Comparison of ENCODE assay signal across 15 cellular contexts in the genomic region with DNA sequence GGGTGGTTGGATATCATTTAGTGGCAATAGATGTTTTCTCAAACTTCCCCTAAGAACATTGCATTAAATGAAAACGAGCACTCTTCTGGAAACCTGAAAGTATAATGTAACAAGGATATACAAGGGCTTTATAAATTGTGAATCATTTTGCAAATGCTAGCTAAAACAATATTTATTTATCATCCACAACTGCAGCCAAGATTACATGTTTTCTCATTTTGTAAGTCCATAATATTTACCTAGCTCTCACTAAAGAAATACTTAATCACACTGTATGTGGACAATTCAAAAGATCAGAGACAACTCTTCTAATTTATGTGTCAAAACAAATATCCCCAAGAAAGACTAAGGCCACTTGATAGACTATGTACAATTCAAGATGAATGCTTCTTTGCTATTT.
DNase-seq lines count a peak whose midpoint lies in the region; ATAC-seq and TF ChIP-seq lines count a peak whose summit lies in the region.
"Had no signal": no experiment of that assay in that cellular context is flagged by ENCODE, and none has a peak within 500 bp of the region (broad histone marks: within the 10 kb centered on the region; RNA-seq: fewer than 3 reads in every experiment).

No MANE protein-coding gene starts in this region.

- H3K4me2 ChIP-seq in PC-9 (0 out of 2 replicates have a peak overlapping the region, but pooled peaks have one; percentile 60), osteoblast (ENCODE audit: insufficient read depth, low read length) (no peak overlapping the region), smooth muscle cell (no peak overlapping the region)
- H3K4me2 ChIP-seq: BLaER1, GM23338 had no signal

- H2AFZ ChIP-seq in PC-9 (no peak overlapping the region), osteoblast (ENCODE audit: low read length) (no peak overlapping the region), smooth muscle cell (ENCODE audit: low read depth) (no peak overlapping the region)
- H2AFZ ChIP-seq: GM23338 had no signal

- CTCF ChIA-PET in PC-9 (lab: Charles Lee), result no interaction called here

- 100% methylated on average over 1 of the region's 1 CpG for WGBS in smooth muscle cell (ENCODE audit: low lambda C conversion rate)

- no peak overlapping the region for H3K4me3 ChIP-seq in LNCaP clone FGC (ENCODE audit: low read depth, low read length)
- no peak overlapping the region for H3K4me3 ChIP-seq in PC-9
- H3K4me3 ChIP-seq in osteoblast (ENCODE audit: insufficient read depth, low read length), result no peak overlapping the region
- no peak overlapping the region for H3K4me3 ChIP-seq in smooth muscle cell
- H3K4me3 ChIP-seq: A549, BLaER1, GM23338 had no signal

- no peaks in the 10 kb centered on the region for H3K9me2 ChIP-seq in PC-9 (ENCODE audit: insufficient read depth)

- intact Hi-C loops in PC-9 (cut with micrococcal nuclease; ENCODE audit: unreplicated experiment), result loop anchor here (1.0 kb wide), 1 partner anchor 26 kb away; no protein-coding TSS in a partner anchor

- H3K79me2 ChIP-seq in PC-9 (ENCODE audit: low read depth) (no peaks in the 10 kb centered on the region), osteoblast (ENCODE audit: insufficient read depth, low read length) (no peaks in the 10 kb centered on the region), smooth muscle cell (ENCODE audit: low read depth) (no peaks in the 10 kb centered on the region)

- no TSS peak for BruUV-seq in PC-9 (replicated peaks; lab: Mats Ljungman, UMichigan)

- ATAC-seq in GM19395 (IDR thresholded peaks at IDR 0.05; ENCODE audit: unreplicated experiment), result no peak
- ATAC-seq: A549, GM23338, HepG2 had no signal

- no peak overlapping the region for H3K9ac ChIP-seq in smooth muscle cell (ENCODE audit: low read depth)
- H3K9ac ChIP-seq: BLaER1 had no signal

- H3K36me3 ChIP-seq in PC-9 (ENCODE audit: low read depth), result no peaks in the 10 kb centered on the region
- H3K36me3 ChIP-seq in osteoblast (ENCODE audit: insufficient read depth, low read length), result no peaks in the 10 kb centered on the region
- no peaks in the 10 kb centered on the region for H3K36me3 ChIP-seq in smooth muscle cell (ENCODE audit: low read depth)
- H3K36me3 ChIP-seq: BLaER1 had no signal

- 0 out of 2 replicates have a peak, but pooled peaks cover 5% of the 10 kb centered on the region for H3K9me3 ChIP-seq in PC-9 (ENCODE audit: insufficient read depth, low read depth)
- H3K9me3 ChIP-seq in osteoblast (ENCODE audit: low read depth, low read length), result no peaks in the 10 kb centered on the region
- no peaks in the 10 kb centered on the region for H3K9me3 ChIP-seq in smooth muscle cell (replicated peaks; ENCODE audit: low read depth)
- H3K9me3 ChIP-seq: A549, BLaER1 had no signal

- POLR2A ChIA-PET in PC-9 (lab: Charles Lee; ENCODE audit: unreplicated experiment), result interaction anchor here (0.5 to 0.6 kb wide), 2 partner anchors 14 to 434 kb away, joined by 8 to 13 read pairs; no protein-coding TSS in a partner anchor

- H3F3A ChIP-seq in PC-9 (ENCODE audit: insufficient read depth, low read depth) (peaks cover 9% of the 10 kb centered on the region), smooth muscle cell (ENCODE audit: low read depth) (no peaks in the 10 kb centered on the region)

- H3K27me3 ChIP-seq in PC-9 (ENCODE audit: insufficient read depth, low read depth) (no peaks in the 10 kb centered on the region), osteoblast (ENCODE audit: insufficient read depth, low read length) (no peaks in the 10 kb centered on the region), smooth muscle cell (ENCODE audit: low read depth) (no peaks in the 10 kb centered on the region)
- H3K27me3 ChIP-seq: BLaER1 had no signal

- no peak for TF ChIP-seq CTCF in LNCaP clone FGC (IDR thresholded peaks at IDR 0.05; ENCODE audit: control insufficient read depth, extremely low read depth, insufficient read depth)
- TF ChIP-seq CTCF in PC-9 (conservative IDR thresholded peaks at IDR 0.05), result no peak
- TF ChIP-seq CTCF in osteoblast (IDR thresholded peaks at IDR 0.05; ENCODE audit: extremely low read depth, low read depth, low read length), result no peak
- TF ChIP-seq CTCF in smooth muscle cell (IDR thresholded peaks at IDR 0.05; ENCODE audit: borderline replicate concordance, insufficient read depth, poor library complexity, severe bottlenecking), result no peak

- H4K20me1 ChIP-seq in PC-9 (ENCODE audit: insufficient read depth) (no peaks in the 10 kb centered on the region), osteoblast (ENCODE audit: insufficient read depth, low read length) (no peaks in the 10 kb centered on the region), smooth muscle cell (ENCODE audit: low read depth) (no peaks in the 10 kb centered on the region)
- H4K20me1 ChIP-seq: BLaER1 had no signal

- H3K27ac ChIP-seq in PC-9 (peak overlapping the region; percentile 65; the same call in 1 of the 2 replicates), osteoblast (ENCODE audit: low read depth, low read length) (peak overlapping the region; percentile 85), smooth muscle cell (ENCODE audit: low read depth) (no peak overlapping the region)
- H3K27ac ChIP-seq: 22Rv1, BLaER1 had no signal

- H3K4me1 ChIP-seq in PC-9 (replicated peaks; ENCODE audit: insufficient read depth), result peaks cover 25% of the 10 kb centered on the region
- peaks cover 44% of the 10 kb centered on the region for H3K4me1 ChIP-seq in osteoblast (ENCODE audit: insufficient read depth, low read length)
- no peaks in the 10 kb centered on the region for H3K4me1 ChIP-seq in smooth muscle cell (ENCODE audit: low read depth)
- H3K4me1 ChIP-seq: BLaER1 had no signal

- DNase-seq in DMS53 treated with DMSO at 0.1 percent for 48 hours (lab: John Stamatoyannopoulos, UW; ENCODE audit: unreplicated experiment) (peak; percentile 21), DMS53 (lab: John Stamatoyannopoulos, UW) (no peak), LNCaP clone FGC (ENCODE audit: low read depth) (peak; percentile 31), PC-9 (no peak), osteoblast (ENCODE audit: insufficient read length, low spot score, missing footprints) (no peak), smooth muscle cell (lab: John Stamatoyannopoulos, UW; ENCODE audit: unreplicated experiment) (no peak), NCI-H526 treated with DMSO at 0.1 percent for 48 hours (lab: John Stamatoyannopoulos, UW) (no peak)
- DNase-seq: CD4-positive, alpha-beta memory T cell; HCEC 1CT had no signal

Comparison
In these comparisons a context has a peak if more than half of its experiments do, and no peak if none do; other contexts are left out.
1. DNase-seq: peak in DMS53 treated with DMSO at 0.1 percent for 48 hours (single experiment) and LNCaP clone FGC (single experiment); none in DMS53 (single experiment), PC-9 (0 of 2), osteoblast (single experiment), smooth muscle cell (single experiment) and NCI-H526 treated with DMSO at 0.1 percent for 48 hours (single experiment).